9 cellular contexts compared by ENCODE assay signal in the genomic region with DNA sequence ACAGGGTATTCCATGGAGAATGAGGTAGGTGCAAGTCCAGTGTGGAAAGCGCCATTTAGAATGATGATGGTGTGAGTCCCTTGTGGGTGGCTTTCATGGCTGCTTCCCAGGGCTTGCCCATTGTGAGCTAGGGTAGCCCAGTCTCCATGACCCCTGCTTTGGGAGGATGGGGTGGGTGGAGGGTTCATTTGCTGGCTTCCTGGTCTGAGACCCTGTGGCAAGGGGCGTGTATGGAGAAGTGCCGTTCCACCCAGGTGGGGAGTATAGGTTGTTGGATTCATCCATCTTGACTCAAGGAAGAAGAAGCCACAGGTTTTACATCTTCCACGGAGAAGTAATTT. TPM values are rescaled to one million over a fixed set of nuclear protein-coding genes. Genes with fewer than 3 reads are reported as not detected.
DNase-seq lines count a peak whose midpoint lies in the region; ATAC-seq, FAIRE-seq and TF ChIP-seq lines count a peak whose summit lies in the region.
"Had no signal": no experiment of that assay in that cellular context is flagged by ENCODE, and none has a peak within 500 bp of the region (broad histone marks: within the 10 kb centered on the region; RNA-seq: fewer than 3 reads in every experiment).

No MANE protein-coding gene starts in this region.

- H2AFZ ChIP-seq in Karpas-422 (ENCODE audit: low read length): no peak overlapping the region
- H2AFZ ChIP-seq in endothelial cell of umbilical vein (ENCODE audit: low read depth, low read length): no peak overlapping the region
- H2AFZ ChIP-seq in osteoblast (ENCODE audit: low read length): no peak overlapping the region

- TF ChIP-seq POLR2A in endothelial cell of umbilical vein (IDR thresholded peaks at IDR 0.05; ENCODE audit: low read depth, low read length): no peak

- H4K20me1 ChIP-seq in Karpas-422 (ENCODE audit: insufficient read depth, low read depth, low read length) (no peaks in the 10 kb centered on the region), endothelial cell of umbilical vein (replicated peaks; ENCODE audit: control insufficient read depth, extremely low read depth, insufficient read depth, low read length) (no peaks in the 10 kb centered on the region), osteoblast (ENCODE audit: insufficient read depth, low read length) (peaks cover 29% of the 10 kb centered on the region)

- FAIRE-seq in endothelial cell of umbilical vein (lab: Jason Lieb, UNC): no peak

- peak overlapping the region; percentile 82 for H3K27ac ChIP-seq in Karpas-422 (ENCODE audit: low read length)
- H3K27ac ChIP-seq in endothelial cell of umbilical vein (ENCODE audit: insufficient read depth, low read depth, low read length): peak overlapping the region; percentile 3
- no peak overlapping the region for H3K27ac ChIP-seq in thoracic aorta
- no peak overlapping the region for H3K27ac ChIP-seq in osteoblast (ENCODE audit: low read depth, low read length)

- H3K9me3 Mint-ChIP-seq in activated naive CD4-positive, alpha-beta T cell treated with anti-CD3 and anti-CD28 coated beads for 36 hours: peaks cover 6% of the 10 kb centered on the region

- no TSS peak for BruUV-seq in endothelial cell of umbilical vein (replicated peaks; lab: Mats Ljungman, UMichigan)

- POLR2A ChIA-PET in endothelial cell of umbilical vein (lab: Charles Lee): interaction anchor here (0.6 kb wide), 1 partner anchor 29 kb away, joined by 3 read pairs; no protein-coding TSS in a partner anchor

- H3K9me3 ChIP-seq in Karpas-422 (ENCODE audit: low read length) (no peaks in the 10 kb centered on the region), endothelial cell of umbilical vein (replicated peaks; ENCODE audit: control insufficient read depth, insufficient read depth, low read length) (no peaks in the 10 kb centered on the region), thoracic aorta (no peaks in the 10 kb centered on the region), osteoblast (ENCODE audit: low read depth, low read length) (no peaks in the 10 kb centered on the region)

- H3K9ac ChIP-seq in Karpas-422 (ENCODE audit: low read length) (peak overlapping the region; percentile 42), endothelial cell of umbilical vein (replicated peaks; ENCODE audit: extremely low read depth, insufficient read depth, low read length) (no peak overlapping the region)

- H3K79me2 ChIP-seq in Karpas-422 (ENCODE audit: low read length): peaks cover 90% of the 10 kb centered on the region
- H3K79me2 ChIP-seq in endothelial cell of umbilical vein (ENCODE audit: control insufficient read depth, insufficient read depth, low read length): peaks cover 59% of the 10 kb centered on the region
- H3K79me2 ChIP-seq in osteoblast (ENCODE audit: insufficient read depth, low read length): peaks cover 75% of the 10 kb centered on the region

- CTCF ChIA-PET in activated naive CD4-positive, alpha-beta T cell treated with anti-CD3 and anti-CD28 coated beads for 36 hours (lab: Charles Lee): interaction anchor here (1.0 to 3.3 kb wide), 5 partner anchors 26 to 108 kb away, joined by 3 to 18 read pairs (median 3); no protein-coding TSS in a partner anchor
- CTCF ChIA-PET in endothelial cell of umbilical vein (lab: Charles Lee): interaction anchor here (1.0 to 1.9 kb wide), 4 partner anchors 8 to 54 kb away, joined by 3 to 12 read pairs (median 6); partner anchors contain the start of gene CCM2

- ATAC-seq in thoracic aorta (ENCODE audit: insufficient number of reproducible peaks, low FRiP score, low read depth): no peak

- dilution Hi-C loops in endothelial cell of umbilical vein (cut with MboI; ENCODE audit: extremely low pct_ligation_motif_present, low sequenced_read_pairs): no loop called here

- H3K27ac Mint-ChIP-seq in activated naive CD4-positive, alpha-beta T cell treated with anti-CD3 and anti-CD28 coated beads for 36 hours: peak overlapping the region; percentile 82

- H3K27me3 Mint-ChIP-seq in activated naive CD4-positive, alpha-beta T cell treated with anti-CD3 and anti-CD28 coated beads for 36 hours (ENCODE audit: low read depth): no peaks in the 10 kb centered on the region

- no peaks in the 10 kb centered on the region for H3K9me1 ChIP-seq in endothelial cell of umbilical vein (replicated peaks; ENCODE audit: control insufficient read depth, extremely low read depth, insufficient read depth, low read length)

- H3K27me3 ChIP-seq in Karpas-422 (ENCODE audit: low read length) (no peaks in the 10 kb centered on the region), endothelial cell of umbilical vein (ENCODE audit: control insufficient read depth in 2 of 2, insufficient read depth in 2 of 2, low read length in 2 of 2) (no peaks in the 10 kb centered on the region), thoracic aorta (replicated peaks; ENCODE audit: insufficient read depth) (no peaks in the 10 kb centered on the region), osteoblast (ENCODE audit: insufficient read depth, low read length) (no peaks in the 10 kb centered on the region)

- H3K4me3 ChIP-seq in Karpas-422 (ENCODE audit: low read length): no peak overlapping the region
- no peak overlapping the region for H3K4me3 ChIP-seq in endothelial cell of umbilical vein (replicated peaks in 1 of 3; ENCODE audit: insufficient read depth in 1 of 3, low read depth in 1 of 3, low read length in 3 of 3)
- peak overlapping the region; percentile 52 for H3K4me3 ChIP-seq in thoracic aorta
- no peak overlapping the region for H3K4me3 ChIP-seq in osteoblast (ENCODE audit: insufficient read depth, low read length)

- peaks cover 80% of the 10 kb centered on the region for H3K4me1 Mint-ChIP-seq in activated naive CD4-positive, alpha-beta T cell treated with anti-CD3 and anti-CD28 coated beads for 36 hours (ENCODE audit: low read depth)

- peaks cover 43% of the 10 kb centered on the region for H3K36me3 Mint-ChIP-seq in activated naive CD4-positive, alpha-beta T cell treated with anti-CD3 and anti-CD28 coated beads for 36 hours (ENCODE audit: low read depth)

- TF ChIP-seq CTCF in endothelial cell of umbilical vein (IDR thresholded peaks at IDR 0.05; ENCODE audit: extremely low read depth in 1 of 2, insufficient read depth in 1 of 2, low read depth in 1 of 2, low read length in 2 of 2) (no peak), thoracic aorta (IDR thresholded peaks at IDR 0.05) (no peak), osteoblast (IDR thresholded peaks at IDR 0.05; ENCODE audit: extremely low read depth, low read depth, low read length) (no peak)

- H3K4me2 ChIP-seq in Karpas-422 (ENCODE audit: low read depth, low read length, poor library complexity, severe bottlenecking) (peak overlapping the region; percentile 58), endothelial cell of umbilical vein (ENCODE audit: insufficient read depth, low read length) (peak overlapping the region; percentile 50), osteoblast (ENCODE audit: insufficient read depth, low read length) (no peak overlapping the region)

- intact Hi-C loops in activated naive CD4-positive, alpha-beta T cell treated with anti-CD3 and anti-CD28 coated beads for 36 hours (cut with micrococcal nuclease): loop anchor here (1.0 kb wide), 3 partner anchors 9 to 48 kb away; partner anchors contain the start of gene MYO1G
- intact Hi-C loops in endothelial cell of umbilical vein (cut with micrococcal nuclease): no loop called here

- DNase-seq in activated naive CD4-positive, alpha-beta T cell treated with anti-CD3 and anti-CD28 coated beads for 36 hours: no peak
- DNase-seq in activated naive CD4-positive, alpha-beta T cell (lab: John Stamatoyannopoulos, UW): no peak
- no peak for DNase-seq in Karpas-422
- DNase-seq in endothelial cell of umbilical vein (ENCODE audit: low read depth, low spot score): no peak
- DNase-seq in thoracic aorta (ENCODE audit: low spot score): no peak
- DNase-seq in C1 segment of cervical spinal cord (lab: John Stamatoyannopoulos, UW): no peak
- DNase-seq in NCI-H2081 treated with DMSO at 0.1 percent for 48 hours (lab: John Stamatoyannopoulos, UW): no peak
- DNase-seq in osteoblast (ENCODE audit: insufficient read length, low spot score, missing footprints): no peak

- no peaks in the 10 kb centered on the region for H3K9me2 ChIP-seq in Karpas-422 (replicated peaks; ENCODE audit: insufficient read depth, low read length)

- H3K4me3 Mint-ChIP-seq in activated naive CD4-positive, alpha-beta T cell treated with anti-CD3 and anti-CD28 coated beads for 36 hours: peak overlapping the region; percentile 65

- H3K36me3 ChIP-seq in Karpas-422 (ENCODE audit: insufficient read depth, low read length) (peaks cover 31% of the 10 kb centered on the region), endothelial cell of umbilical vein (ENCODE audit: control insufficient read depth in 2 of 2, extremely low read depth in 1 of 2, insufficient read depth in 2 of 2, low read length in 2 of 2) (peaks cover 3 to 4% of the 10 kb centered on the region in 2 experiments), thoracic aorta (peaks cover 3% of the 10 kb centered on the region), osteoblast (ENCODE audit: insufficient read depth, low read length) (peaks cover 6% of the 10 kb centered on the region)

- peaks cover 43% of the 10 kb centered on the region for H3K4me1 ChIP-seq in Karpas-422 (ENCODE audit: low read length)
- H3K4me1 ChIP-seq in endothelial cell of umbilical vein (ENCODE audit: control insufficient read depth, extremely low read depth, insufficient read depth, low read length): peaks cover 15% of the 10 kb centered on the region
- H3K4me1 ChIP-seq in thoracic aorta (ENCODE audit: control insufficient read depth in 1 of 2, low read depth in 2 of 2): no peaks in the 10 kb centered on the region
- H3K4me1 ChIP-seq in osteoblast (ENCODE audit: insufficient read depth, low read length): peaks cover 14% of the 10 kb centered on the region

RNA-seq across cellular contexts. Expression of gene CCM2, which starts 27.7 kb away (rescaled TPM):
- 10 to 100 TPM; 87.9 to 88.3 TPM for total RNA-seq in activated naive CD4-positive, alpha-beta T cell treated with anti-CD3 and anti-CD28 coated beads for 36 hours
- 42.5 and 78.8 TPM in 2 replicates for total RNA-seq in Karpas-422 (2014; rRNA removed; shearing (Covaris generic); ENCODE audit: low replicate concordance)
- total RNA-seq in endothelial cell of umbilical vein (57.4 and 66.1 TPM in 2 replicates), thoracic aorta (10 to 100 TPM; 43.0 to 49.7 TPM), osteoblast (41.8 and 42.3 TPM in 2 replicates)
- 70.4 and 82.1 TPM in 2 replicates for polyA plus RNA-seq in endothelial cell of umbilical vein
- 60.9 and 68.3 TPM in 2 replicates for polyA plus RNA-seq in endothelial cell of umbilical vein (2011; cell fraction: cytosol; rRNA removed)
- 52.5 and 60.0 TPM in 2 replicates for polyA plus RNA-seq in endothelial cell of umbilical vein (2011; cell fraction: nucleus; rRNA removed)
- 41.7 and 45.2 TPM in 2 replicates for polyA plus RNA-seq in endothelial cell of umbilical vein (2012)
- 40.4 and 49.1 TPM in 2 replicates for polyA minus RNA-seq in endothelial cell of umbilical vein
- 13.0 TPM for polyA minus RNA-seq in endothelial cell of umbilical vein (2011; cell fraction: cytosol; rRNA and poly(A)+ RNA removed)
- 18.2 and 20.2 TPM in 2 replicates for polyA minus RNA-seq in endothelial cell of umbilical vein (2011; cell fraction: nucleus; rRNA and poly(A)+ RNA removed)

RNA-seq across cellular contexts. Expression of gene MYO1G, which starts 48.9 kb away (rescaled TPM):
- total RNA-seq in activated naive CD4-positive, alpha-beta T cell treated with anti-CD3 and anti-CD28 coated beads for 36 hours: 100 to 1,000 TPM; 391 to 406 TPM
- 62.4 and 130 TPM in 2 replicates for total RNA-seq in Karpas-422 (2014; rRNA removed; shearing (Covaris generic); ENCODE audit: low replicate concordance)
- total RNA-seq in endothelial cell of umbilical vein: 0.11 and 0.12 TPM in 2 replicates
- polyA plus RNA-seq in endothelial cell of umbilical vein: 0.06 TPM in 1 of 2 replicates, not detected in the other
- polyA plus RNA-seq in endothelial cell of umbilical vein (2011; cell fraction: cytosol; rRNA removed): 0.03 TPM in 1 of 2 replicates, not detected in the other
- 0.11 and 0.15 TPM in 2 replicates for polyA plus RNA-seq in endothelial cell of umbilical vein (2011; cell fraction: nucleus; rRNA removed)
- polyA plus RNA-seq in endothelial cell of umbilical vein (2012): 0.07 TPM in 1 of 2 replicates, not detected in the other
- polyA minus RNA-seq in endothelial cell of umbilical vein: 0.05 and 0.15 TPM in 2 replicates
- 47.1 TPM for polyA minus RNA-seq in endothelial cell of umbilical vein (2011; cell fraction: cytosol; rRNA and poly(A)+ RNA removed)
- polyA minus RNA-seq in endothelial cell of umbilical vein (2011; cell fraction: nucleus; rRNA and poly(A)+ RNA removed): 0.38 and 0.48 TPM in 2 replicates
- 10 to 100 TPM in 1 of 2 donors, 1 to 10 TPM in 1; 2.0 to 13.8 TPM for total RNA-seq in thoracic aorta
- total RNA-seq in osteoblast: 0.29 and 0.36 TPM in 2 replicates
- total RNA-seq: M059J had no signal

Comparison
In these comparisons a context has a peak if more than half of its experiments do, and no peak if none do; other contexts are left out.
1. H3K27ac ChIP-seq: peak in Karpas-422 (single experiment) and endothelial cell of umbilical vein (single experiment); none in thoracic aorta (0 of 2) and osteoblast (single experiment).